Comparison of ENCODE assay signal across 19 cellular contexts in genomic region chr6:14290448-14291388, GRCh38.
A peak's percentile ranks its signal among the peaks of the same experiment; 100 is the strongest.
DNase-seq lines count a peak whose midpoint lies in the region; ATAC-seq lines count a peak whose summit lies in the region.
"Had no signal": no experiment of that assay in that cellular context is flagged by ENCODE, and none has a peak within 500 bp of the region (broad histone marks: within the 10 kb centered on the region; RNA-seq: fewer than 3 reads in every experiment).

No MANE protein-coding gene starts in this region.

- 0 out of 2 replicates have a peak overlapping the region, but pooled peaks have one; percentile 20 for H3K9ac ChIP-seq in BLaER1

- H4K20me1 ChIP-seq in BLaER1 = no peaks in the 10 kb centered on the region

- DNase-seq in NCI-H1105 treated with DMSO at 0.1 percent for 48 hours (lab: John Stamatoyannopoulos, UW) (peak; percentile 5), NCI-H1105 (lab: John Stamatoyannopoulos, UW) (no peak), NCI-H748 (lab: John Stamatoyannopoulos, UW; ENCODE audit: unreplicated experiment) (peak; percentile 68), globus pallidus (ENCODE audit: low spot score) (peak; percentile 13), cardiac septum (ENCODE audit: low spot score) (no peak)
- DNase-seq: activated gamma-delta T cell treated with Interleukin-2 at 50 U/mL for 16 hours, AML-193, NCI-H1694 treated with DMSO at 0.1 percent for 48 hours, NCI-H774, SHP77 treated with DMSO at 0.1 percent for 48 hours, small intestine, thyroid gland had no signal

- no peaks in the 10 kb centered on the region for H3K36me3 ChIP-seq in BLaER1
- H3K36me3 ChIP-seq: cardiac muscle cell, thyroid gland had no signal

- 0 out of 2 replicates have a peak overlapping the region, but pooled peaks have one; percentile 3 for H3K4me3 ChIP-seq in BLaER1
- H3K4me3 ChIP-seq: cardiac muscle cell, lung, thyroid gland had no signal

- ATAC-seq in HG03457 (IDR thresholded peaks at IDR 0.05; ENCODE audit: unreplicated experiment) (no peak), GM18870 (IDR thresholded peaks at IDR 0.05; ENCODE audit: unreplicated experiment) (no peak)
- ATAC-seq: HepG2; stimulated activated memory B cell treated with anti-CD40 and anti-IgM and Interleukin-4, amounts not matched to agents 10 μg/mL and 1 μg/mL and 100 μg/mL, for 72 hours had no signal

- peak overlapping the region; percentile 45 for H3K27ac ChIP-seq in BLaER1
- H3K27ac ChIP-seq: cardiac muscle cell, thyroid gland had no signal

- intact Hi-C loops in cardiac septum (cut with DNase I) = no loop called here

- H3K4me2 ChIP-seq in BLaER1 = peak overlapping the region; percentile 52

- H3K27me3 ChIP-seq in BLaER1 = no peaks in the 10 kb centered on the region
- H3K27me3 ChIP-seq: cardiac muscle cell, thyroid gland had no signal

- peaks cover 47% of the 10 kb centered on the region for H3K4me1 ChIP-seq in BLaER1

- H3K9me3 ChIP-seq in BLaER1 = no peaks in the 10 kb centered on the region; the same call in 1 of the 2 replicates
- H3K9me3 ChIP-seq: thyroid gland had no signal

Comparison
In these comparisons a context has a peak if more than half of its experiments do, and no peak if none do; other contexts are left out.
1. DNase-seq: peak in NCI-H1105 treated with DMSO at 0.1 percent for 48 hours (single experiment), NCI-H748 (single experiment) and globus pallidus (single experiment); none in NCI-H1105 (single experiment) and cardiac septum (single experiment).